8 cellular contexts compared by ENCODE assay signal in genomic region chr3:71444028-71444860, GRCh38.
A peak's percentile ranks its signal among the peaks of the same experiment; 100 is the strongest.
DNase-seq lines count a peak whose midpoint lies in the region; ATAC-seq and TF ChIP-seq lines count a peak whose summit lies in the region.

No MANE protein-coding gene starts in this region.

- CTCF ChIA-PET in WTC11 (lab: Charles Lee) = no interaction called here

- peak; percentile 99 for DNase-seq in NOMO-1 treated with dmso at 0.1 percent for 144 hours (lab: John Stamatoyannopoulos, UW; ENCODE audit: unreplicated experiment)
- peak; percentile 54 to 65 for DNase-seq in activated T-cell treated with anti-CD3 and anti-CD28 coated beads, Interleukin-2, amount 50 U/mL, for 72 hours
- peak; percentile 46 for DNase-seq in left cardiac atrium
- peak; percentile 35 for DNase-seq in stimulated activated CD8-positive, alpha-beta memory T cell treated with anti-CD3 and anti-CD28 coated beads, Interleukin-12 subunit alpha, Interleukin-12 subunit beta, amount 100 ng/mL, for 4 hours (ENCODE audit: low read depth)
- DNase-seq in NCI-H345 (lab: John Stamatoyannopoulos, UW) = no peak
- no peak for DNase-seq in WTC11 (ENCODE audit: low spot score)

- H3K4me3 Mint-ChIP-seq in activated T-cell treated with anti-CD3 and anti-CD28 coated beads, Interleukin-2, amount 50 U/mL, for 72 hours = peak overlapping the region; percentile 71 to 77
- no peak overlapping the region for H3K4me3 Mint-ChIP-seq in WTC11

- peaks cover 3 to 6% of the 10 kb centered on the region in 2 donors for H3K36me3 Mint-ChIP-seq in activated T-cell treated with anti-CD3 and anti-CD28 coated beads, Interleukin-2, amount 50 U/mL, for 72 hours (ENCODE audit: insufficient read depth in 2 of 2)
- H3K36me3 Mint-ChIP-seq in WTC11 = no peaks in the 10 kb centered on the region

- no peak for TF ChIP-seq CTCF in WTC11 (IDR thresholded peaks at IDR 0.05)

- ATAC-seq in GM18520 (IDR thresholded peaks at IDR 0.05; ENCODE audit: unreplicated experiment) (peak; percentile 77), HG02798 (IDR thresholded peaks at IDR 0.05; ENCODE audit: poor library complexity, unreplicated experiment) (peak; percentile 92), left cardiac atrium (peak; percentile 74 to 78), WTC11 (no peak; the same call in 1 of the 2 replicates)
- ATAC-seq in activated T-cell treated with anti-CD3 and anti-CD28 coated beads, Interleukin-2, amount 50 U/mL, for 72 hours (replicated peaks in 1 of 2) = peak; percentile 59

- H3K9me3 Mint-ChIP-seq in activated T-cell treated with anti-CD3 and anti-CD28 coated beads, Interleukin-2, amount 50 U/mL, for 72 hours = peaks cover 0 to 3% of the 10 kb centered on the region in 2 donors
- no peaks in the 10 kb centered on the region for H3K9me3 Mint-ChIP-seq in WTC11

- peaks cover 98% of the 10 kb centered on the region for H3K4me1 Mint-ChIP-seq in activated T-cell treated with anti-CD3 and anti-CD28 coated beads, Interleukin-2, amount 50 U/mL, for 72 hours (ENCODE audit: low read depth)
- peaks cover 8% of the 10 kb centered on the region; the same call in 1 of the 2 replicates for H3K4me1 Mint-ChIP-seq in WTC11

- no peaks in the 10 kb centered on the region for H3K27me3 Mint-ChIP-seq in activated T-cell treated with anti-CD3 and anti-CD28 coated beads, Interleukin-2, amount 50 U/mL, for 72 hours (ENCODE audit: low read depth)
- H3K27me3 Mint-ChIP-seq in WTC11 (ENCODE audit: low read depth) = no peaks in the 10 kb centered on the region

- H3K27ac Mint-ChIP-seq in activated T-cell treated with anti-CD3 and anti-CD28 coated beads, Interleukin-2, amount 50 U/mL, for 72 hours = peak overlapping the region; percentile 95
- H3K27ac Mint-ChIP-seq in WTC11 = no peak overlapping the region; the same call in 1 of the 2 replicates

- POLR2A ChIA-PET in WTC11 (lab: Charles Lee) = interaction anchor here (1.0 kb wide), 1 partner anchor 11 kb away, joined by 3 read pairs; no protein-coding TSS in a partner anchor

- intact Hi-C loops in left cardiac atrium (cut with DNase I) = no loop called here

TF ChIP-seq in WTC11, 78 proteins besides CTCF, POLR2A, EP300 and RAD21 (continues in another document):
- TF ChIP-seq FOXP1 (CRISPR knock-in tag; IDR thresholded peaks at IDR 0.05; ENCODE audit: borderline replicate concordance) (no peak), MXD4 (CRISPR knock-in tag; IDR thresholded peaks at IDR 0.05; ENCODE audit: borderline replicate concordance) (no peak), NFYB (CRISPR knock-in tag; conservative IDR thresholded peaks at IDR 0.05; ENCODE audit: low read depth) (no peak), TEAD4 (CRISPR knock-in tag; IDR thresholded peaks at IDR 0.05) (no peak), HMGXB4 (CRISPR knock-in tag; IDR thresholded peaks at IDR 0.05) (no peak), SMAD4 (CRISPR knock-in tag; IDR thresholded peaks at IDR 0.05) (no peak), JUN (CRISPR knock-in tag; IDR thresholded peaks at IDR 0.05) (no peak), CREB1 (CRISPR knock-in tag; IDR thresholded peaks at IDR 0.05) (no peak), ATF1 (CRISPR knock-in tag; IDR thresholded peaks at IDR 0.05) (no peak), NR1H2 (CRISPR knock-in tag; IDR thresholded peaks at IDR 0.05) (no peak), IRF1 (CRISPR knock-in tag; IDR thresholded peaks at IDR 0.05) (no peak), ZBTB21 (CRISPR knock-in tag; IDR thresholded peaks at IDR 0.05; ENCODE audit: borderline replicate concordance) (no peak), RORB (CRISPR knock-in tag; IDR thresholded peaks at IDR 0.05) (no peak), GTF2I (CRISPR knock-in tag; conservative IDR thresholded peaks at IDR 0.05) (no peak), ZNF281 (CRISPR knock-in tag; IDR thresholded peaks at IDR 0.05) (no peak)
- TF ChIP-seq, protein P1, sequence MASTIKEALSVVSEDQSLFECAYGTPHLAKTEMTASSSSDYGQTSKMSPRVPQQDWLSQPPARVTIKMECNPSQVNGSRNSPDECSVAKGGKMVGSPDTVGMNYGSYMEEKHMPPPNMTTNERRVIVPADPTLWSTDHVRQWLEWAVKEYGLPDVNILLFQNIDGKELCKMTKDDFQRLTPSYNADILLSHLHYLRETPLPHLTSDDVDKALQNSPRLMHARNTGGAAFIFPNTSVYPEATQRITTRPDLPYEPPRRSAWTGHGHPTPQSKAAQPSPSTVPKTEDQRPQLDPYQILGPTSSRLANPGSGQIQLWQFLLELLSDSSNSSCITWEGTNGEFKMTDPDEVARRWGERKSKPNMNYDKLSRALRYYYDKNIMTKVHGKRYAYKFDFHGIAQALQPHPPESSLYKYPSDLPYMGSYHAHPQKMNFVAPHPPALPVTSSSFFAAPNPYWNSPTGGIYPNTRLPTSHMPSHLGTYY (CRISPR knock-in tag; IDR thresholded peaks at IDR 0.05) = no peak
- TF ChIP-seq, protein P2, sequence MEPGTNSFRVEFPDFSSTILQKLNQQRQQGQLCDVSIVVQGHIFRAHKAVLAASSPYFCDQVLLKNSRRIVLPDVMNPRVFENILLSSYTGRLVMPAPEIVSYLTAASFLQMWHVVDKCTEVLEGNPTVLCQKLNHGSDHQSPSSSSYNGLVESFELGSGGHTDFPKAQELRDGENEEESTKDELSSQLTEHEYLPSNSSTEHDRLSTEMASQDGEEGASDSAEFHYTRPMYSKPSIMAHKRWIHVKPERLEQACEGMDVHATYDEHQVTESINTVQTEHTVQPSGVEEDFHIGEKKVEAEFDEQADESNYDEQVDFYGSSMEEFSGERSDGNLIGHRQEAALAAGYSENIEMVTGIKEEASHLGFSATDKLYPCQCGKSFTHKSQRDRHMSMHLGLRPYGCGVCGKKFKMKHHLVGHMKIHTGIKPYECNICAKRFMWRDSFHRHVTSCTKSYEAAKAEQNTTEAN (CRISPR knock-in tag; IDR thresholded peaks at IDR 0.05) = no peak

Comparison
In these comparisons a context has a peak if more than half of its experiments do, and no peak if none do; other contexts are left out.
1. DNase-seq: peak in NOMO-1 treated with dmso at 0.1 percent for 144 hours (single experiment), activated T-cell treated with anti-CD3 and anti-CD28 coated beads, Interleukin-2, amount 50 U/mL, for 72 hours (2 of 2), left cardiac atrium (single experiment) and stimulated activated CD8-positive, alpha-beta memory T cell treated with anti-CD3 and anti-CD28 coated beads, Interleukin-12 subunit alpha, Interleukin-12 subunit beta, amount 100 ng/mL, for 4 hours (single experiment); none in NCI-H345 (single experiment) and WTC11 (single experiment).